In genomic region chr11:65900125-65900898, GRCh38 we compare ENCODE assay signal across 8 cellular contexts. TPM values are rescaled to one million over a fixed set of nuclear protein-coding genes. Genes with fewer than 3 reads are reported as not detected.
DNase-seq lines count a peak whose midpoint lies in the region; ATAC-seq and TF ChIP-seq lines count a peak whose summit lies in the region.

Gene FOSL1 (minus strand): TSS chr11:65900388. CDS start chr11:65900339, 49 bp downstream.

- peak; percentile 52 for DNase-seq in DMS153 (lab: John Stamatoyannopoulos, UW)
- no peak for DNase-seq in glutamatergic neuron
- peak; percentile 65 to 80 (median 73) for DNase-seq in ovary
- peak; percentile 93 to 97 for DNase-seq in thyroid gland

- peaks cover 9% of the 10 kb centered on the region for H3K4me1 ChIP-seq in HUES48 (ENCODE audit: control insufficient read depth, insufficient read depth, low read length)
- peaks cover 2% of the 10 kb centered on the region for H3K4me1 ChIP-seq in ovary (ENCODE audit: insufficient read depth)
- peaks cover 13 to 15% of the 10 kb centered on the region in 2 donors for H3K4me1 ChIP-seq in thyroid gland

- H3K9me3 Mint-ChIP-seq in activated naive CD4-positive, alpha-beta T cell treated with anti-CD3 and anti-CD28 coated beads, Interleukin-2, amount 50 U/mL, for 24 hours = no peaks in the 10 kb centered on the region
- H3K9me3 Mint-ChIP-seq in glutamatergic neuron (ENCODE audit: unreplicated experiment) = peaks cover 4% of the 10 kb centered on the region

- no peak for TF ChIP-seq POLR2A in ovary (IDR thresholded peaks at IDR 0.05)
- TF ChIP-seq POLR2A in thyroid gland (IDR thresholded peaks at IDR 0.05) = peak in 1 of 2 donors; percentile 49

- H3K36me3 Mint-ChIP-seq in activated naive CD4-positive, alpha-beta T cell treated with anti-CD3 and anti-CD28 coated beads, Interleukin-2, amount 50 U/mL, for 24 hours = peaks cover 13% of the 10 kb centered on the region
- H3K36me3 Mint-ChIP-seq in glutamatergic neuron (ENCODE audit: unreplicated experiment) = no peaks in the 10 kb centered on the region

- peak within 1 kb of the TSS; percentile 64 for H3K4me3 ChIP-seq in HUES48 (ENCODE audit: low read depth, low read length)
- peak within 1 kb of the TSS; percentile 31 for H3K4me3 ChIP-seq in ovary
- H3K4me3 ChIP-seq in thyroid gland (replicated peaks in 1 of 3) = peak within 1 kb of the TSS in 2 of 3 donors; percentile 37 to 46

- H3K4me3 Mint-ChIP-seq in activated naive CD4-positive, alpha-beta T cell treated with anti-CD3 and anti-CD28 coated beads, Interleukin-2, amount 50 U/mL, for 24 hours = peak within 1 kb of the TSS; percentile 93
- H3K4me3 Mint-ChIP-seq in glutamatergic neuron (ENCODE audit: unreplicated experiment) = peak within 1 kb of the TSS; percentile 52

- TF ChIP-seq CTCF in glutamatergic neuron (IDR thresholded peaks at IDR 0.05; ENCODE audit: partially characterized antibody, unreplicated experiment) = no peak
- TF ChIP-seq CTCF in ovary (IDR thresholded peaks at IDR 0.05) = no peak
- no peak for TF ChIP-seq CTCF in thyroid gland (IDR thresholded peaks at IDR 0.05)

- 1 to 3% (median 3%) methylated on average over 48 to 80 of the region's 80 CpGs for WGBS in ovary, 3 donors
- 2 to 5% methylated on average over 8 to 43 of the region's 80 CpGs for WGBS in thyroid gland, 2 donors

- intact Hi-C loops in ovary (cut with DNase I) = no loop called here
- intact Hi-C loops in thyroid gland (cut with DNase I) = no loop called here

- no peak for TF ChIP-seq EP300 in ovary (IDR thresholded peaks at IDR 0.05)

- no peaks in the 10 kb centered on the region for H3K27me3 Mint-ChIP-seq in activated naive CD4-positive, alpha-beta T cell treated with anti-CD3 and anti-CD28 coated beads, Interleukin-2, amount 50 U/mL, for 24 hours
- peaks cover 21% of the 10 kb centered on the region for H3K27me3 Mint-ChIP-seq in glutamatergic neuron (ENCODE audit: unreplicated experiment)

- ATAC-seq in GM21390 (IDR thresholded peaks at IDR 0.05; ENCODE audit: unreplicated experiment) = peak; percentile 74
- peak; percentile 80 for ATAC-seq in SK-N-SH treated with all-trans-retinoic acid at 6 μM for 48 hours

- H3K4me1 Mint-ChIP-seq in activated naive CD4-positive, alpha-beta T cell treated with anti-CD3 and anti-CD28 coated beads, Interleukin-2, amount 50 U/mL, for 24 hours = peaks cover 32% of the 10 kb centered on the region
- no peaks in the 10 kb centered on the region for H3K4me1 Mint-ChIP-seq in glutamatergic neuron (ENCODE audit: low read depth, unreplicated experiment)

- H3K27ac ChIP-seq in HUES48 (ENCODE audit: low read depth, low read length) = peak within 1 kb of the TSS; percentile 87
- no peak within 1 kb of the TSS for H3K27ac ChIP-seq in ovary
- H3K27ac ChIP-seq in thyroid gland = peak within 1 kb of the TSS in 2 of 3 donors; percentile 30 to 42

- H3K27me3 ChIP-seq in HUES48 (ENCODE audit: control insufficient read depth, insufficient read depth, low read length) (peaks cover 55% of the 10 kb centered on the region), ovary (peaks cover 4% of the 10 kb centered on the region), thyroid gland (peaks cover 9% of the 10 kb centered on the region)

- H3K9ac ChIP-seq in HUES48 (ENCODE audit: low read depth, low read length) = peak within 1 kb of the TSS; percentile 69

- H3K9me3 ChIP-seq in HUES48 (ENCODE audit: control insufficient read depth, insufficient read depth, low read length) (no peaks in the 10 kb centered on the region), ovary (no peaks in the 10 kb centered on the region), thyroid gland (no peaks in the 10 kb centered on the region)

- H3K27ac Mint-ChIP-seq in activated naive CD4-positive, alpha-beta T cell treated with anti-CD3 and anti-CD28 coated beads, Interleukin-2, amount 50 U/mL, for 24 hours = peak within 1 kb of the TSS; percentile 93
- H3K27ac Mint-ChIP-seq in glutamatergic neuron (ENCODE audit: unreplicated experiment) = no peak within 1 kb of the TSS

- H3K36me3 ChIP-seq in HUES48 (ENCODE audit: control insufficient read depth, insufficient read depth, low read length) = no peaks in the 10 kb centered on the region
- H3K36me3 ChIP-seq in ovary = no peaks in the 10 kb centered on the region
- H3K36me3 ChIP-seq in thyroid gland = no peaks in the 10 kb centered on the region

TF ChIP-seq in SK-N-SH treated with all-trans-retinoic acid at 6 μM for 48 hours, 23 proteins besides CTCF, POLR2A, EP300 and RAD21:
- no peak for TF ChIP-seq ISL1 (CRISPR knock-in tag; IDR thresholded peaks at IDR 0.05)
- no peak for TF ChIP-seq CSDC2 (CRISPR knock-in tag; IDR thresholded peaks at IDR 0.05)
- no peak for TF ChIP-seq ZNF565 (CRISPR knock-in tag; conservative IDR thresholded peaks at IDR 0.05; ENCODE audit: low read depth)
- no peak for TF ChIP-seq PPARA (CRISPR knock-in tag; IDR thresholded peaks at IDR 0.05; ENCODE audit: borderline replicate concordance)
- TF ChIP-seq ZNF70 (CRISPR knock-in tag; IDR thresholded peaks at IDR 0.05) = no peak
- no peak for TF ChIP-seq ZC3H10 (CRISPR knock-in tag; IDR thresholded peaks at IDR 0.05)
- TF ChIP-seq, protein P1, sequence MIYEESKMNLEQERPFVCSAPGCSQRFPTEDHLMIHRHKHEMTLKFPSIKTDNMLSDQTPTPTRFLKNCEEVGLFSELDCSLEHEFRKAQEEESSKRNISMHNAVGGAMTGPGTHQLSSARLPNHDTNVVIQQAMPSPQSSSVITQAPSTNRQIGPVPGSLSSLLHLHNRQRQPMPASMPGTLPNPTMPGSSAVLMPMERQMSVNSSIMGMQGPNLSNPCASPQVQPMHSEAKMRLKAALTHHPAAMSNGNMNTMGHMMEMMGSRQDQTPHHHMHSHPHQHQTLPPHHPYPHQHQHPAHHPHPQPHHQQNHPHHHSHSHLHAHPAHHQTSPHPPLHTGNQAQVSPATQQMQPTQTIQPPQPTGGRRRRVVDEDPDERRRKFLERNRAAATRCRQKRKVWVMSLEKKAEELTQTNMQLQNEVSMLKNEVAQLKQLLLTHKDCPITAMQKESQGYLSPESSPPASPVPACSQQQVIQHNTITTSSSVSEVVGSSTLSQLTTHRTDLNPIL (CRISPR knock-in tag; IDR thresholded peaks at IDR 0.05; ENCODE audit: low read depth) = no peak

RNA-seq across cellular contexts. Expression of gene FOSL1, which starts in this region (rescaled TPM):
- total RNA-seq in glutamatergic neuron (ENCODE audit: unreplicated experiment) (not detected), ovary (1 to 10 TPM in 4 of 7 donors, under 1 TPM in 3; 0.61 to 9.4 (median 1.1) TPM), thyroid gland (1 to 10 TPM in 3 of 4 donors, under 1 TPM in 1; 0.33 to 1.6 (median 1.5) TPM)
- 1 to 10 TPM in 1 of 2 donors, under 1 TPM in 1; 0.94 to 1.0 TPM for polyA plus RNA-seq in ovary

Comparison
In these comparisons a context has a peak if more than half of its experiments do, and no peak if none do; other contexts are left out.
1. H3K27ac ChIP-seq: peak in HUES48 (single experiment) and thyroid gland (2 of 3); none in ovary (0 of 2).
2. Peak in every context shown above with its lines, with median percentiles within 50 percentile points of each other: H3K4me3 ChIP-seq.